Comparison of ENCODE assay signal across 10 cellular contexts in genomic region chr5:173823721-173824567, GRCh38.
A peak's percentile ranks its signal among the peaks of the same experiment; 100 is the strongest.
DNase-seq lines count a peak whose midpoint lies in the region; ATAC-seq and TF ChIP-seq lines count a peak whose summit lies in the region.
"Had no signal": no experiment of that assay in that cellular context is flagged by ENCODE, and none has a peak within 500 bp of the region (broad histone marks: within the 10 kb centered on the region; RNA-seq: fewer than 3 reads in every experiment).

No MANE protein-coding gene starts in this region.

- H3K9me2 ChIP-seq in MM.1S (replicated peaks; ENCODE audit: insufficient read depth, low read length), result no peaks in the 10 kb centered on the region

- no peaks in the 10 kb centered on the region for H3K27me3 Mint-ChIP-seq in stimulated activated naive B cell treated with anti-CD40 and anti-IgM and Interleukin-4, amounts not matched to agents 10 μg/mL and 1 μg/mL and 100 μg/mL, for 72 hours

- ATAC-seq in stimulated activated naive B cell treated with anti-CD40 and anti-IgM and Interleukin-4, amounts not matched to agents 10 μg/mL and 1 μg/mL and 100 μg/mL, for 72 hours (replicated peaks), result no peak
- ATAC-seq in GM21367 (IDR thresholded peaks at IDR 0.05; ENCODE audit: unreplicated experiment), result no peak
- no peak for ATAC-seq in HG03354 (IDR thresholded peaks at IDR 0.05; ENCODE audit: poor library complexity, severe bottlenecking, unreplicated experiment)

- H3K4me2 ChIP-seq in MM.1S (ENCODE audit: low read depth, low read length), result no peak overlapping the region

- peak; percentile 27 for DNase-seq in HS-27A (ENCODE audit: low read depth)
- DNase-seq in astrocyte of the spinal cord (ENCODE audit: low read depth, low spot score), result peak; percentile 79
- DNase-seq in kidney epithelial cell (ENCODE audit: low read depth), result peak; percentile 92
- no peak for DNase-seq in stimulated activated naive B cell treated with anti-CD40 and anti-IgM and Interleukin-4, amounts not matched to agents 10 μg/mL and 1 μg/mL and 100 μg/mL, for 72 hours
- no peak for DNase-seq in MM.1S
- DNase-seq in right atrium auricular region (ENCODE audit: low spot score), result no peak
- DNase-seq: activated effector memory CD4-positive, alpha-beta T cell treated with anti-CD3 and anti-CD28 coated beads, Interleukin-2, amount 50 U/mL, for 16 hours; NCI-H1436 had no signal

- in situ Hi-C loops in astrocyte of the spinal cord (cut with HindIII; ENCODE audit: low sequenced_read_pairs), result no loop called here

- H3K36me3 Mint-ChIP-seq in stimulated activated naive B cell treated with anti-CD40 and anti-IgM and Interleukin-4, amounts not matched to agents 10 μg/mL and 1 μg/mL and 100 μg/mL, for 72 hours, result peaks cover 3 to 15% of the 10 kb centered on the region in 2 donors

- no peaks in the 10 kb centered on the region for H3K79me2 ChIP-seq in MM.1S (ENCODE audit: low read length)

- H3K4me1 Mint-ChIP-seq in stimulated activated naive B cell treated with anti-CD40 and anti-IgM and Interleukin-4, amounts not matched to agents 10 μg/mL and 1 μg/mL and 100 μg/mL, for 72 hours, result peaks cover 60 to 83% of the 10 kb centered on the region in 2 donors

- peaks cover 17 to 19% of the 10 kb centered on the region in 2 donors for H3K9me3 Mint-ChIP-seq in stimulated activated naive B cell treated with anti-CD40 and anti-IgM and Interleukin-4, amounts not matched to agents 10 μg/mL and 1 μg/mL and 100 μg/mL, for 72 hours

- peaks cover 54% of the 10 kb centered on the region for H3K4me1 ChIP-seq in MM.1S (ENCODE audit: low read length)
- H3K4me1 ChIP-seq in right atrium auricular region, result no peaks in the 10 kb centered on the region

- no peak overlapping the region for H2AFZ ChIP-seq in MM.1S (ENCODE audit: low read length)

- H3K4me3 Mint-ChIP-seq in stimulated activated naive B cell treated with anti-CD40 and anti-IgM and Interleukin-4, amounts not matched to agents 10 μg/mL and 1 μg/mL and 100 μg/mL, for 72 hours, result peak overlapping the region in 1 of 2 donors; percentile 30

- H3K9ac ChIP-seq in MM.1S (ENCODE audit: low read length), result no peak overlapping the region

- H3K27me3 ChIP-seq in kidney epithelial cell (ENCODE audit: control insufficient read depth, insufficient read depth, low read length) (no peaks in the 10 kb centered on the region), MM.1S (replicated peaks; ENCODE audit: insufficient read depth, low read length) (no peaks in the 10 kb centered on the region), right atrium auricular region (no peaks in the 10 kb centered on the region)

- H4K20me1 ChIP-seq in MM.1S (ENCODE audit: insufficient read depth, low read length), result no peaks in the 10 kb centered on the region

- H3K36me3 ChIP-seq in kidney epithelial cell (ENCODE audit: control insufficient read depth, insufficient read depth, low read length) (no peaks in the 10 kb centered on the region), MM.1S (replicated peaks; ENCODE audit: insufficient read depth, low read length) (no peaks in the 10 kb centered on the region), right atrium auricular region (no peaks in the 10 kb centered on the region)

- no peak for TF ChIP-seq CTCF in astrocyte of the spinal cord (IDR thresholded peaks at IDR 0.05; ENCODE audit: low read depth, low read length)
- TF ChIP-seq CTCF in kidney epithelial cell (IDR thresholded peaks at IDR 0.05; ENCODE audit: insufficient read depth, low read length, poor library complexity, severe bottlenecking), result no peak
- TF ChIP-seq CTCF in MM.1S (IDR thresholded peaks at IDR 0.05; ENCODE audit: low read length), result no peak
- TF ChIP-seq CTCF in right atrium auricular region (IDR thresholded peaks at IDR 0.05), result no peak

- H3K27ac Mint-ChIP-seq in stimulated activated naive B cell treated with anti-CD40 and anti-IgM and Interleukin-4, amounts not matched to agents 10 μg/mL and 1 μg/mL and 100 μg/mL, for 72 hours, result peak overlapping the region; percentile 49

- peaks cover 19% of the 10 kb centered on the region for H3F3A ChIP-seq in MM.1S (ENCODE audit: insufficient read depth, low read length)

- no peaks in the 10 kb centered on the region for H3K9me3 ChIP-seq in MM.1S (replicated peaks; ENCODE audit: insufficient read depth, low read length)
- peaks cover 0 to 14% of the 10 kb centered on the region in 2 donors for H3K9me3 ChIP-seq in right atrium auricular region

- H3K27ac ChIP-seq in MM.1S (ENCODE audit: low read length) (no peak overlapping the region), right atrium auricular region (no peak overlapping the region)

- H3K4me3 ChIP-seq in astrocyte of the spinal cord (ENCODE audit: low read depth, low read length), result no peak overlapping the region
- no peak overlapping the region for H3K4me3 ChIP-seq in kidney epithelial cell (ENCODE audit: low read depth, low read length)
- H3K4me3 ChIP-seq in MM.1S (ENCODE audit: low read length), result no peak overlapping the region
- no peak overlapping the region for H3K4me3 ChIP-seq in right atrium auricular region

Comparison
In these comparisons a context has a peak if more than half of its experiments do, and no peak if none do; other contexts are left out.
1. DNase-seq: peak in HS-27A (single experiment), astrocyte of the spinal cord (single experiment) and kidney epithelial cell (single experiment); none in stimulated activated naive B cell treated with anti-CD40 and anti-IgM and Interleukin-4, amounts not matched to agents 10 μg/mL and 1 μg/mL and 100 μg/mL, for 72 hours (single experiment), MM.1S (single experiment) and right atrium auricular region (single experiment).